ENCODE assay signal across 11 cellular contexts in the genomic region with DNA sequence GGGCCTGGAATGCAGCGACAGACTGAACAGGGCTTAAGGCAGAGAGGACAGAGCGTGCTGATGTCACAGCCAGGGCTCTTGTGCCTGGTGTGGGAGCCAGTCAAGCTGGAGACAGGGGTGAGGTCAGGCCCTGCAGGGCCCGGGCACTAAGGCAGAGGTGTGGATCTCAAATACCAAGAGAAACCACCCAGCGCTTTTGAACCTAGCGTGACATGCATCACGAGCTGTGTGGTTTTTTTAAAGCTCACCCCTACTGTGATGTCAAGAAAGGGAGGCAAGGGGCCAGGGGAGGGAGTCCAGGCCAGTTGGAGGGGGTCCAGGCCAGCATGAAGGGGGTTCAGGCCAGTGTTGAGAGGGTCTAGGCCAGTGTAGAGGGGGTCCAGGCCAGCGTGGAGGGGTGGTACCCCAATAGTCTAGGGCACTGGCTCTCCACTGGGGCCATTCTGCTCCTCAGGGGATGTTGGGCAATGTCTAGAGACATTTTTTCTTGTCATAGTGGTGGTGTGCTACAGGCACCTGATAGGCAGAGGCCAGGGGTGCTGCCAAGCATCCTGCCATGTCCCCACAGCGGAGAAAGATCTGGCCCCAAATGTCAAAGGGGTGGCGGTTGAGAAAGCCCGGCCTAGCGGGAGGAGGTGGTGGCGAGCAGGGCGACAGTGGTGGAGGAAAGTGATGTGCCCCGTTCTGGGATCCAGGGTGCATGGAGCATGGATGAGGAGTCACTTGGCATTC. TPM values are rescaled to one million over a fixed set of nuclear protein-coding genes. Genes with fewer than 3 reads are reported as not detected.
DNase-seq lines count a peak whose midpoint lies in the region; ATAC-seq and TF ChIP-seq lines count a peak whose summit lies in the region.
"Had no signal": no experiment of that assay in that cellular context is flagged by ENCODE, and none has a peak within 500 bp of the region (broad histone marks: within the 10 kb centered on the region; RNA-seq: fewer than 3 reads in every experiment).

No MANE protein-coding gene starts in this region.

- H3K9me3 ChIP-seq in BLaER1 treated with 17β-estradiol and CSF1 and Interleukin-3, amounts not matched to agents 10 nM and 100 nM (replicated peaks in 1 of 11), result peaks cover 6 to 17% (median 10%) of the 10 kb centered on the region in 11 experiments; a peak in 19 of 22 replicates
- no peaks in the 10 kb centered on the region for H3K9me3 ChIP-seq in body of pancreas
- H3K9me3 ChIP-seq: upper lobe of left lung had no signal

- peak overlapping the region in 10 of 11 experiments; percentile 73 to 91 (median 86); a peak in 20 of 22 replicates for H3K9ac ChIP-seq in BLaER1 treated with 17β-estradiol and CSF1 and Interleukin-3, amounts not matched to agents 10 nM and 100 nM

- WGBS in body of pancreas, 2 donors, result 81 to 84% methylated on average over 14 of the region's 14 CpGs

- ATAC-seq in activated CD8-positive, alpha-beta T cell treated with anti-CD3 and anti-CD28 coated beads, Interleukin-2, amount 10 ng/mL, durations not matched to agents 7 days and 5 days, result peak; percentile 74
- no peak for ATAC-seq in body of pancreas

- H3K4me1 Mint-ChIP-seq in activated CD8-positive, alpha-beta T cell treated with anti-CD3 and anti-CD28 coated beads, Interleukin-2, amount 10 ng/mL, durations not matched to agents 7 days and 5 days (ENCODE audit: low read depth), result peaks cover 66% of the 10 kb centered on the region

- DNase-seq in HL-60 (ENCODE audit: low read depth in 1 of 2, low spot score in 1 of 2), result no peak
- peak; percentile 82 for DNase-seq in activated CD8-positive, alpha-beta T cell treated with anti-CD3 and anti-CD28 coated beads, Interleukin-2, amount 10 ng/mL, durations not matched to agents 7 days and 5 days
- peak; percentile 82 for DNase-seq in islet precursor cell
- DNase-seq in HuH-7 (ENCODE audit: low spot score), result no peak
- no peak for DNase-seq in body of pancreas
- no peak for DNase-seq in SIG-M5 (lab: John Stamatoyannopoulos, UW)
- no peak for DNase-seq in hypothalamus (lab: John Stamatoyannopoulos, UW)
- DNase-seq: COR-L47, NCI-H2029 treated with DMSO at 0.1 percent for 48 hours had no signal

- peaks cover 11% of the 10 kb centered on the region for H3K27me3 Mint-ChIP-seq in activated CD8-positive, alpha-beta T cell treated with anti-CD3 and anti-CD28 coated beads, Interleukin-2, amount 10 ng/mL, durations not matched to agents 7 days and 5 days (ENCODE audit: low read depth)

- H3K4me3 ChIP-seq in BLaER1 treated with 17β-estradiol and CSF1 and Interleukin-3, amounts not matched to agents 10 nM and 100 nM, result peak overlapping the region in 7 of 10 experiments; percentile 31 to 63 (median 45); a peak in 11 of 20 replicates
- H3K4me3 ChIP-seq in HL-60 (replicated peaks; ENCODE audit: insufficient read depth, low read length), result no peak overlapping the region
- H3K4me3 ChIP-seq in body of pancreas, result no peak overlapping the region
- H3K4me3 ChIP-seq: upper lobe of left lung had no signal

- H3K4me1 ChIP-seq in BLaER1 treated with 17β-estradiol and CSF1 and Interleukin-3, amounts not matched to agents 10 nM and 100 nM, result peaks cover 81 to 100% (median 99%) of the 10 kb centered on the region in 10 experiments
- H3K4me1 ChIP-seq in body of pancreas, result peaks cover 42% of the 10 kb centered on the region

- TF ChIP-seq CTCF in HL-60 (IDR thresholded peaks at IDR 0.05; ENCODE audit: insufficient read depth, low read length) (no peak), body of pancreas (IDR thresholded peaks at IDR 0.05) (no peak)

- 0 out of 22 replicates have a peak, but pooled peaks cover 0 to 5% (median 0%) of the 10 kb centered on the region in 11 experiments for H3K36me3 ChIP-seq in BLaER1 treated with 17β-estradiol and CSF1 and Interleukin-3, amounts not matched to agents 10 nM and 100 nM
- no peaks in the 10 kb centered on the region for H3K36me3 ChIP-seq in body of pancreas (replicated peaks in 1 of 2; ENCODE audit: insufficient read depth in 1 of 2, low read depth in 2 of 2)
- H3K36me3 ChIP-seq: upper lobe of left lung had no signal

- CTCF ChIA-PET in activated CD8-positive, alpha-beta T cell treated with anti-CD3 and anti-CD28 coated beads, Interleukin-2, amount 10 ng/mL, durations not matched to agents 7 days and 5 days (lab: Charles Lee), result interaction anchor here (0.6 to 2.1 kb wide), 9 partner anchors 9 to 64 kb away, joined by 3 to 11 read pairs (median 3); no protein-coding TSS in a partner anchor

- H3K9me3 Mint-ChIP-seq in activated CD8-positive, alpha-beta T cell treated with anti-CD3 and anti-CD28 coated beads, Interleukin-2, amount 10 ng/mL, durations not matched to agents 7 days and 5 days (ENCODE audit: insufficient read depth), result peaks cover 5% of the 10 kb centered on the region

- no peaks in the 10 kb centered on the region for H3K27me3 ChIP-seq in BLaER1 treated with 17β-estradiol and CSF1 and Interleukin-3, amounts not matched to agents 10 nM and 100 nM
- H3K27me3 ChIP-seq in HL-60 (ENCODE audit: insufficient read depth, poor library complexity, severe bottlenecking) (no peaks in the 10 kb centered on the region), body of pancreas (no peaks in the 10 kb centered on the region)
- H3K27me3 ChIP-seq: upper lobe of left lung had no signal

- no peak for TF ChIP-seq POLR2A in body of pancreas (IDR thresholded peaks at IDR 0.05)

- peak overlapping the region; percentile 56 for H3K4me3 Mint-ChIP-seq in activated CD8-positive, alpha-beta T cell treated with anti-CD3 and anti-CD28 coated beads, Interleukin-2, amount 10 ng/mL, durations not matched to agents 7 days and 5 days

- POLR2A ChIA-PET in activated CD8-positive, alpha-beta T cell treated with anti-CD3 and anti-CD28 coated beads, Interleukin-2, amount 10 ng/mL, durations not matched to agents 7 days and 5 days (lab: Charles Lee), result interaction anchor here (1.1 to 2.1 kb wide), 5 partner anchors 15 to 43 kb away, joined by 3 to 19 read pairs (median 7); a partner anchor contains a TSS

- peaks cover 10% of the 10 kb centered on the region for H3K36me3 Mint-ChIP-seq in activated CD8-positive, alpha-beta T cell treated with anti-CD3 and anti-CD28 coated beads, Interleukin-2, amount 10 ng/mL, durations not matched to agents 7 days and 5 days (ENCODE audit: low read depth)

- no peaks in the 10 kb centered on the region for H4K20me1 ChIP-seq in BLaER1 treated with 17β-estradiol and CSF1 and Interleukin-3, amounts not matched to agents 10 nM and 100 nM

- intact Hi-C loops in body of pancreas (cut with DNase I), result no loop called here

- H3K4me2 ChIP-seq in BLaER1 treated with 17β-estradiol and CSF1 and Interleukin-3, amounts not matched to agents 10 nM and 100 nM, result peak overlapping the region; percentile 75 to 97 (median 90)

- peak overlapping the region; percentile 92 for H3K27ac Mint-ChIP-seq in activated CD8-positive, alpha-beta T cell treated with anti-CD3 and anti-CD28 coated beads, Interleukin-2, amount 10 ng/mL, durations not matched to agents 7 days and 5 days

- H3K27ac ChIP-seq in BLaER1 treated with 17β-estradiol and CSF1 and Interleukin-3, amounts not matched to agents 10 nM and 100 nM, result peak overlapping the region; percentile 27 to 100 (median 97); a peak in 21 of 22 replicates
- H3K27ac ChIP-seq in HL-60 (replicated peaks) (peak overlapping the region; percentile 58), body of pancreas (no peak overlapping the region)

RNA-seq across cellular contexts. Expression of a gene that starts 42.6 kb away (rescaled TPM):
- total RNA-seq in activated CD8-positive, alpha-beta T cell treated with anti-CD3 and anti-CD28 coated beads, Interleukin-2, amount 10 ng/mL, durations not matched to agents 7 days and 5 days, result 10 to 100 TPM; 53.8 to 57.1 TPM
- 10 to 100 TPM in 1 of 2 donors, 1 to 10 TPM in 1; 5.6 to 12.7 TPM for total RNA-seq in body of pancreas

Comparison
In these comparisons a context has a peak if more than half of its experiments do, and no peak if none do; other contexts are left out.
1. H3K27ac ChIP-seq: peak in BLaER1 treated with 17β-estradiol and CSF1 and Interleukin-3, amounts not matched to agents 10 nM and 100 nM (11 of 11) and HL-60 (single experiment); none in body of pancreas (0 of 4).
2. H3K4me3 ChIP-seq: peak in BLaER1 treated with 17β-estradiol and CSF1 and Interleukin-3, amounts not matched to agents 10 nM and 100 nM (7 of 10); none in HL-60 (single experiment) and body of pancreas (0 of 2).
3. DNase-seq: peak in activated CD8-positive, alpha-beta T cell treated with anti-CD3 and anti-CD28 coated beads, Interleukin-2, amount 10 ng/mL, durations not matched to agents 7 days and 5 days (single experiment) and islet precursor cell (single experiment); none in HL-60 (0 of 2), HuH-7 (single experiment), body of pancreas (0 of 4), SIG-M5 (single experiment) and hypothalamus (0 of 51).